In the genomic region with DNA sequence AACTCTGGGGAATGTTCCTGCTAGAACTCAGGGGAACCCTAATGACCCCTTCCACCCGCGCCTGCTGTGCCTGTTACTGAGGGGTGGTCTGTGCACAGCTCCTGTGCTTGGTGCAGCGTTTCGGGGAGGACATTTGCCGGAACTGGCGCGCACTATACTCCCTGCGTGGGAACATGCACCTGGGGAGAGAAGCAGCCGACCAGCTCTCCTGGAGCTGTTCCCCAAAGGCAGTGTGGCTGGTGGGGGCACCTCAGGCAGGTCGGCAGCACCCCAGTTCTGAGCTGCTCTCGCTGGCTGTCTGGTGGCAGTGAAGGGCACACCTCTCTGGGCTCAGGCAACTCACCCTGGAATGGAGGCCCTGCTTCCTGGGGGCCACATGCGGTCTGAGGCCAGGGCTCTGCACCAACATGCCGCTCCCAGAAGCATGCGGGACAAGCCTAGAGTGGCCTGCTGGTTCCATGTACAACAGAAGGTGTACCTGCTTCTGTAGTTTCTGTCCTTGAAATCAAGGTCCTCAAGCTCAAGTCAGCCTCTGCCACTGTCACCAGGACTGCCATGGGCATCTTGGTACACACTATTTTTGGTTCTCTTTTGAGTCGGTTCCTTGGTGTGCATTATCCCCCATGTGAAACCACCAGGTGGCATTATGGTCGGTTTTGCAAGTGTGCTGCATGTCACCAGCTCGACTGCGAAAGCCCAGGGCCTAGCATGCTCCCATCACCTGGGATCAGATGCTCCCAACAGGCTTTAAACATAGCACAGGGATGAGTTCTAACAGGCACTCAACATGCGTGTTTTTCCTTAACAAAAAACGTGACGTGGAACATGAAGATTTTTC, we compare ENCODE assay signal across 1 cellular context.
TF ChIP-seq lines count a peak whose summit lies in the region.

No MANE protein-coding gene starts in this region.

TF ChIP-seq in HepG2, 621 proteins besides CTCF, POLR2A, EP300 and RAD21:
- TF ChIP-seq AGO2 (optimal IDR thresholded peaks at IDR 0.05; ENCODE audit: low read depth, low read length) (peak; percentile 72), SMC3 (IDR thresholded peaks at IDR 0.05; ENCODE audit: low read length) (peak; percentile 21; the same call in 1 of the 2 replicates), ZNF234 (CRISPR knock-in tag; conservative IDR thresholded peaks at IDR 0.05) (no peak), ADNP (CRISPR knock-in tag; IDR thresholded peaks at IDR 0.05) (no peak), STAG1 (CRISPR knock-in tag; IDR thresholded peaks at IDR 0.05) (0 out of 2 replicates have a peak, but pooled peaks have one; percentile 15), MYC (CRISPR knock-in tag; IDR thresholded peaks at IDR 0.05; ENCODE audit: borderline replicate concordance) (peak; percentile 20; the same call in 1 of the 2 replicates)
TF ChIP-seq in HepG2: peak in this region for 4.
